24 cellular contexts compared by ENCODE assay signal in the genomic region with DNA sequence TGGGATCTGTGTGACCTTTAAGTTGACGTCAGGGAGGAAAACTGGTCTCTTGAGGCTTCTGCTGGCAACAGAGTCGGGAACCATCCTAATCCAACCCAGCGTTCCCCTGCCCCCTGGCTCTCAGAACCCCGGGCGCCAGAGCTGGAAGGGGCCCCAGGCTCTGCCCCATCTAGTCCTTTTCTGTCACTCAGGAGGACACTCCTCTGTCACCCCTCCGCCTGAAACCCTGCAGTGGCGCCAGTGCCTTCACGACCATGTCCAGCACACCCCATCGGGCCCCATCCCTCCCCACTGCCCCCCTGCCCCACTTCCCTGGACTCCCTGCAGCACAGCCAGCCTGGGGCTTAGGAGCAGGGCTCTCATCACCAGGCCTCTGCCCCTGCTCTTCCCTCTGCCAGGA. TPM values are rescaled to one million over a fixed set of nuclear protein-coding genes. Genes with fewer than 3 reads are reported as not detected.
"Had no signal": no experiment of that assay in that cellular context is flagged by ENCODE, and none has a peak within 500 bp of the region (broad histone marks: within the 10 kb centered on the region; RNA-seq: fewer than 3 reads in every experiment).

No MANE protein-coding gene starts in this region.

- H3K9me3 Mint-ChIP-seq: activated CD4-positive, alpha-beta memory T cell treated with anti-CD3 and anti-CD28 coated beads for 36 hours; activated CD4-positive, alpha-beta T cell treated with anti-CD3 and anti-CD28 coated beads, Interleukin-2, amount 10 ng/mL, durations not matched to agents 7 days and 5 days; activated naive CD4-positive, alpha-beta T cell treated with anti-CD3 and anti-CD28 coated beads for 36 hours; activated T-helper 17 cell treated with anti-CD3 and anti-CD28 coated beads, Interleukin-2, amount 50 U/mL, for 72 hours had no signal

- H3K27me3 ChIP-seq: brain microvascular endothelial cell had no signal

- H3K36me3 ChIP-seq: brain microvascular endothelial cell had no signal

- ATAC-seq: activated T-helper 17 cell treated with anti-CD3 and anti-CD28 coated beads, Interleukin-2, amount 50 U/mL, for 72 hours; T-helper 17 cell had no signal

- DNase-seq: activated CD4-positive, alpha-beta memory T cell treated with anti-CD3 and anti-CD28 coated beads for 36 hours; activated CD4-positive, alpha-beta T cell treated with anti-CD3 and anti-CD28 coated beads, Interleukin-2, amount 10 ng/mL, durations not matched to agents 7 days and 5 days; activated CD4-positive, CD25-positive, alpha-beta regulatory T cell; activated CD8-positive, alpha-beta memory T cell treated with anti-CD3 and anti-CD28 coated beads for 24 hours; activated gamma-delta T cell; activated naive CD4-positive, alpha-beta T cell treated with anti-CD3 and anti-CD28 coated beads for 36 hours; activated T-cell treated with anti-CD3 and anti-CD28 coated beads, Interleukin-2, amount 50 U/mL, for 48 hours; amygdala; brain microvascular endothelial cell; caudate nucleus; MV-4-11; NCI-H1092 treated with DMSO at 0.1 percent for 48 hours; NCI-H1436; NCI-H1694 treated with DMSO at 0.1 percent for 48 hours; NCI-H2029 treated with DMSO at 0.1 percent for 48 hours; NCI-H345; NCI-H510A; NCI-H526 treated with DMSO at 0.1 percent for 48 hours; NCI-H82; T-helper 17 cell; T-helper 9 cell had no signal

- H3K9ac ChIP-seq: KMS-11 had no signal

- H3K4me3 Mint-ChIP-seq: activated CD4-positive, alpha-beta memory T cell treated with anti-CD3 and anti-CD28 coated beads for 36 hours; activated CD4-positive, alpha-beta T cell treated with anti-CD3 and anti-CD28 coated beads, Interleukin-2, amount 10 ng/mL, durations not matched to agents 7 days and 5 days; activated naive CD4-positive, alpha-beta T cell treated with anti-CD3 and anti-CD28 coated beads for 36 hours; activated naive CD8-positive, alpha-beta T cell; activated T-helper 17 cell treated with anti-CD3 and anti-CD28 coated beads, Interleukin-2, amount 50 U/mL, for 72 hours; T-helper 17 cell had no signal

- H3K4me1 Mint-ChIP-seq: activated CD4-positive, alpha-beta T cell treated with anti-CD3 and anti-CD28 coated beads, Interleukin-2, amount 10 ng/mL, durations not matched to agents 7 days and 5 days; T-helper 17 cell had no signal

- H3K27ac Mint-ChIP-seq: activated CD4-positive, alpha-beta memory T cell treated with anti-CD3 and anti-CD28 coated beads for 36 hours; activated CD4-positive, alpha-beta T cell treated with anti-CD3 and anti-CD28 coated beads, Interleukin-2, amount 10 ng/mL, durations not matched to agents 7 days and 5 days; activated naive CD4-positive, alpha-beta T cell treated with anti-CD3 and anti-CD28 coated beads for 36 hours; activated naive CD8-positive, alpha-beta T cell; activated T-helper 17 cell treated with anti-CD3 and anti-CD28 coated beads, Interleukin-2, amount 50 U/mL, for 72 hours; T-helper 17 cell had no signal

- H3K27ac ChIP-seq: brain microvascular endothelial cell, KMS-11 had no signal

- H3K4me2 ChIP-seq: KMS-11 had no signal

- H3K36me3 Mint-ChIP-seq: activated CD4-positive, alpha-beta memory T cell treated with anti-CD3 and anti-CD28 coated beads for 36 hours; activated naive CD8-positive, alpha-beta T cell had no signal

RNA-seq across cellular contexts. Expression of a gene that starts 39.1 kb away (rescaled TPM):
- total RNA-seq: activated CD4-positive, alpha-beta memory T cell treated with anti-CD3 and anti-CD28 coated beads for 36 hours; activated CD4-positive, alpha-beta T cell treated with anti-CD3 and anti-CD28 coated beads, Interleukin-2, amount 10 ng/mL, durations not matched to agents 7 days and 5 days; activated naive CD4-positive, alpha-beta T cell treated with anti-CD3 and anti-CD28 coated beads for 36 hours; activated T-helper 17 cell treated with anti-CD3 and anti-CD28 coated beads, Interleukin-2, amount 50 U/mL, for 72 hours; T-helper 17 cell had no signal
